ENCODE assay signal across 22 cellular contexts in the genomic region with DNA sequence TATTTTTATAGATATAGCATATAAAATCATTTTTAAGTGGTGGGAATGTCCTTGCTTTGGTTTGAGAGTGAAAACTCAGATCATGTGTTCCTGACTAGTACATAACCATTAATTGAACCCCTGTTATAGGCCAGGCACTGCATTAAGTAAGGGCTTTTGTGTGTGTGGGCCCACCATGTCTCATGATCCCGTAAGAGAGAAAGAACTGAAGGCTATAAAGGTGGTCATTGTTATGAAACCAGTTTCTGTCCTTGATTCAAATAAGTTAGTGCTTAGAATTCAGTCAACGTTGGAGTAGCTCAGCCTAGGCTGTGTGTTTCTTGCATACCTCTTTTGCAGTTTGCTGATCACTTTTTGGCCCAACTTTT.
A peak's percentile ranks its signal among the peaks of the same experiment; 100 is the strongest.
DNase-seq lines count a peak whose midpoint lies in the region; ATAC-seq, FAIRE-seq and TF ChIP-seq lines count a peak whose summit lies in the region.
"Had no signal": no experiment of that assay in that cellular context is flagged by ENCODE, and none has a peak within 500 bp of the region (broad histone marks: within the 10 kb centered on the region; RNA-seq: fewer than 3 reads in every experiment).

No MANE protein-coding gene starts in this region.

- H3K9me3 ChIP-seq in CD8-positive, alpha-beta memory T cell (ENCODE audit: low read length), result no peaks in the 10 kb centered on the region
- H3K9me3 ChIP-seq: ascending aorta, Caco-2, esophagus squamous epithelium, HAP-1, SJCRH30, thyroid gland had no signal

- H3K9me3 Mint-ChIP-seq in CD8-positive, alpha-beta memory T cell, result no peaks in the 10 kb centered on the region
- no peaks in the 10 kb centered on the region for H3K9me3 Mint-ChIP-seq in brain
- H3K9me3 Mint-ChIP-seq in stimulated activated effector memory CD8-positive, alpha-beta T cell treated with anti-CD3 and anti-CD28 coated beads, Interleukin-12 subunit alpha, Interleukin-12 subunit beta, amount 100 ng/mL, for 72 hours, result no peaks in the 10 kb centered on the region
- H3K9me3 Mint-ChIP-seq: nephron had no signal

- H3K27me3 ChIP-seq in CD8-positive, alpha-beta memory T cell (ENCODE audit: insufficient read depth, low read length, poor library complexity, severe bottlenecking), result no peaks in the 10 kb centered on the region
- H3K27me3 ChIP-seq: ascending aorta, esophagus squamous epithelium, SJCRH30, thyroid gland had no signal

- no peak for TF ChIP-seq CTCF in brain (conservative IDR thresholded peaks at IDR 0.05)

- H3K36me3 Mint-ChIP-seq in CD8-positive, alpha-beta memory T cell, result peaks cover 0 to 22% (median 3%) of the 10 kb centered on the region in 3 donors
- H3K36me3 Mint-ChIP-seq in brain, result no peaks in the 10 kb centered on the region
- H3K36me3 Mint-ChIP-seq in stimulated activated effector memory CD8-positive, alpha-beta T cell treated with anti-CD3 and anti-CD28 coated beads, Interleukin-12 subunit alpha, Interleukin-12 subunit beta, amount 100 ng/mL, for 72 hours, result peaks cover 29% of the 10 kb centered on the region

- no peak overlapping the region for H3K27ac ChIP-seq in CD8-positive, alpha-beta memory T cell (ENCODE audit: low read depth, low read length)
- H3K27ac ChIP-seq: ascending aorta, esophagus squamous epithelium, SJCRH30 had no signal

- H3K27me3 Mint-ChIP-seq in CD8-positive, alpha-beta memory T cell, result no peaks in the 10 kb centered on the region
- H3K27me3 Mint-ChIP-seq in brain, result no peaks in the 10 kb centered on the region

- H3K4me3 Mint-ChIP-seq in CD8-positive, alpha-beta memory T cell, result peak overlapping the region; percentile 4 to 76 (median 59)
- no peak overlapping the region for H3K4me3 Mint-ChIP-seq in brain
- peak overlapping the region; percentile 34 for H3K4me3 Mint-ChIP-seq in stimulated activated effector memory CD8-positive, alpha-beta T cell treated with anti-CD3 and anti-CD28 coated beads, Interleukin-12 subunit alpha, Interleukin-12 subunit beta, amount 100 ng/mL, for 72 hours
- H3K4me3 Mint-ChIP-seq: nephron had no signal

- H3K27ac Mint-ChIP-seq in CD8-positive, alpha-beta memory T cell, result peak overlapping the region in 6 of 8 donors; percentile 64 to 89 (median 82)
- peak overlapping the region in 3 of 5 experiments; percentile 9 to 66 (median 35) for H3K27ac Mint-ChIP-seq in brain
- peak overlapping the region; percentile 43 for H3K27ac Mint-ChIP-seq in stimulated activated effector memory CD8-positive, alpha-beta T cell treated with anti-CD3 and anti-CD28 coated beads, Interleukin-12 subunit alpha, Interleukin-12 subunit beta, amount 100 ng/mL, for 72 hours
- H3K27ac Mint-ChIP-seq: nephron had no signal

- TF ChIP-seq POLR2A in GM12892 (IDR thresholded peaks at IDR 0.05; ENCODE audit: low read depth, low read length), result no peak

- POLR2A ChIA-PET in CD8-positive, alpha-beta memory T cell (lab: Charles Lee), result interaction anchor here (1.0 to 1.5 kb wide), 2 partner anchors 10 to 17 kb away, joined by 3 read pairs; no protein-coding TSS in a partner anchor

- FAIRE-seq in GM12892 (lab: Jason Lieb, UNC), result peak; percentile 33
- FAIRE-seq: HTR-8/SVneo had no signal

- H3K4me1 Mint-ChIP-seq in CD8-positive, alpha-beta memory T cell, result peaks cover 67 to 90% (median 80%) of the 10 kb centered on the region in 3 donors
- H3K4me1 Mint-ChIP-seq in brain, result peaks cover 43% of the 10 kb centered on the region
- H3K4me1 Mint-ChIP-seq in stimulated activated effector memory CD8-positive, alpha-beta T cell treated with anti-CD3 and anti-CD28 coated beads, Interleukin-12 subunit alpha, Interleukin-12 subunit beta, amount 100 ng/mL, for 72 hours, result peaks cover 62% of the 10 kb centered on the region

- CTCF ChIA-PET in CD8-positive, alpha-beta memory T cell (lab: Charles Lee), result interaction anchor here (0.7 to 11.1 kb wide), 3 partner anchors 10 to 17 kb away, joined by 3 to 97 read pairs (median 23); no protein-coding TSS in a partner anchor

- peaks cover 46% of the 10 kb centered on the region for H3K4me1 ChIP-seq in CD8-positive, alpha-beta memory T cell (ENCODE audit: insufficient read depth, low read length)

- H3K4me3 ChIP-seq in CD8-positive, alpha-beta memory T cell (ENCODE audit: low read length), result no peak overlapping the region
- H3K4me3 ChIP-seq: ascending aorta, esophagus squamous epithelium, HAP-1, SJCRH30, thyroid gland had no signal

- DNase-seq in CD8-positive, alpha-beta memory T cell, result no peak
- no peak for DNase-seq in GM12892 (ENCODE audit: insufficient read length)
- DNase-seq in stimulated activated effector memory CD8-positive, alpha-beta T cell treated with anti-CD3 and anti-CD28 coated beads, Interleukin-12 subunit alpha, Interleukin-12 subunit beta, amount 100 ng/mL, for 72 hours (ENCODE audit: low spot score in 2 of 2), result no peak
- DNase-seq: activated CD4-positive, CD25-positive, alpha-beta regulatory T cell; activated gamma-delta T cell; Caco-2; cerebellar nuclear complex; effector CD4-positive, alpha-beta T cell; esophagus squamous epithelium; NCI-H1092; NCI-H1930; NCI-H226; SJCRH30; thyroid gland had no signal

- ATAC-seq in stimulated activated effector memory CD8-positive, alpha-beta T cell treated with anti-CD3 and anti-CD28 coated beads, Interleukin-12 subunit alpha, Interleukin-12 subunit beta, amount 100 ng/mL, for 72 hours, result no peak
- no peak for ATAC-seq in esophagus mucosa
- ATAC-seq in HG03045 (IDR thresholded peaks at IDR 0.05; ENCODE audit: unreplicated experiment), result no peak
- no peak for ATAC-seq in GM21825 (IDR thresholded peaks at IDR 0.05; ENCODE audit: unreplicated experiment)

- H3K36me3 ChIP-seq in CD8-positive, alpha-beta memory T cell (ENCODE audit: insufficient read depth, low read length), result no peaks in the 10 kb centered on the region
- H3K36me3 ChIP-seq: ascending aorta, esophagus squamous epithelium, HAP-1, SJCRH30, thyroid gland had no signal

Comparison
In these comparisons a context has a peak if more than half of its experiments do, and no peak if none do; other contexts are left out.
1. H3K4me3 Mint-ChIP-seq: peak in CD8-positive, alpha-beta memory T cell (7 of 7) and stimulated activated effector memory CD8-positive, alpha-beta T cell treated with anti-CD3 and anti-CD28 coated beads, Interleukin-12 subunit alpha, Interleukin-12 subunit beta, amount 100 ng/mL, for 72 hours (single experiment); none in brain (0 of 5).
2. Peak in every context shown above with its lines, with median percentiles within 50 percentile points of each other: H3K27ac Mint-ChIP-seq.